In genomic region chr15:63041982-63042878, GRCh38 we compare ENCODE assay signal across 8 cellular contexts. TPM values are rescaled to one million over a fixed set of nuclear protein-coding genes. Genes with fewer than 3 reads are reported as not detected.
DNase-seq lines count a peak whose midpoint lies in the region; ATAC-seq lines count a peak whose summit lies in the region.

Gene TPM1 (plus strand): TSS chr15:63042747. CDS start chr15:63042830, 83 bp downstream.

- no peaks in the 10 kb centered on the region for H3K27me3 ChIP-seq in SJSA1 (replicated peaks)

- no peak within 1 kb of the TSS for H3K27ac Mint-ChIP-seq in stimulated activated naive B cell treated with anti-CD40 and anti-IgM and Interleukin-4, amounts not matched to agents 10 μg/mL and 1 μg/mL and 100 μg/mL, for 72 hours

- H3K9me3 ChIP-seq in SJSA1 (replicated peaks) = no peaks in the 10 kb centered on the region

- H3K4me3 ChIP-seq in GM08714 (ENCODE audit: low read length) = peak within 1 kb of the TSS; percentile 17; the same call in 1 of the 2 replicates
- H3K4me3 ChIP-seq in SJSA1 = peak within 1 kb of the TSS; percentile 75

- peaks cover 54 to 78% of the 10 kb centered on the region in 2 donors for H3K27me3 Mint-ChIP-seq in stimulated activated naive B cell treated with anti-CD40 and anti-IgM and Interleukin-4, amounts not matched to agents 10 μg/mL and 1 μg/mL and 100 μg/mL, for 72 hours

- no peaks in the 10 kb centered on the region for H3K9me3 Mint-ChIP-seq in stimulated activated naive B cell treated with anti-CD40 and anti-IgM and Interleukin-4, amounts not matched to agents 10 μg/mL and 1 μg/mL and 100 μg/mL, for 72 hours

- peak; percentile 67 for ATAC-seq in left lobe of liver
- ATAC-seq in stimulated activated naive B cell treated with anti-CD40 and anti-IgM and Interleukin-4, amounts not matched to agents 10 μg/mL and 1 μg/mL and 100 μg/mL, for 72 hours (replicated peaks) = peak; percentile 52 to 56
- ATAC-seq in HG03045 (IDR thresholded peaks at IDR 0.05; ENCODE audit: unreplicated experiment) = no peak

- H3K36me3 Mint-ChIP-seq in stimulated activated naive B cell treated with anti-CD40 and anti-IgM and Interleukin-4, amounts not matched to agents 10 μg/mL and 1 μg/mL and 100 μg/mL, for 72 hours = no peaks in the 10 kb centered on the region

- peaks cover 47% of the 10 kb centered on the region for H3K36me3 ChIP-seq in SJSA1

- peaks cover 40% of the 10 kb centered on the region for H3K4me1 ChIP-seq in SJSA1 (replicated peaks)

- H3K4me3 Mint-ChIP-seq in stimulated activated naive B cell treated with anti-CD40 and anti-IgM and Interleukin-4, amounts not matched to agents 10 μg/mL and 1 μg/mL and 100 μg/mL, for 72 hours = peak within 1 kb of the TSS; percentile 83 to 85

- peaks cover 8 to 24% of the 10 kb centered on the region in 2 donors for H3K4me1 Mint-ChIP-seq in stimulated activated naive B cell treated with anti-CD40 and anti-IgM and Interleukin-4, amounts not matched to agents 10 μg/mL and 1 μg/mL and 100 μg/mL, for 72 hours

- DNase-seq in A172 (ENCODE audit: low spot score) = peak; percentile 84
- DNase-seq in SJSA1 (ENCODE audit: low read depth in 1 of 2, low spot score in 2 of 2) = peak; percentile 93 to 98
- DNase-seq in dermis microvascular lymphatic vessel endothelial cell (ENCODE audit: low read depth in 2 of 2) = peak; percentile 34 to 88
- DNase-seq in left lobe of liver (ENCODE audit: low spot score) = peak; percentile 54
- no peak for DNase-seq in stimulated activated naive B cell treated with anti-CD40 and anti-IgM and Interleukin-4, amounts not matched to agents 10 μg/mL and 1 μg/mL and 100 μg/mL, for 72 hours
- DNase-seq in inferior parietal cortex (ENCODE audit: extremely low spot score) = no peak

- peak within 1 kb of the TSS; percentile 91 for H3K27ac ChIP-seq in SJSA1

RNA-seq across cellular contexts. Expression of gene TPM1, which starts in this region (rescaled TPM):
- total RNA-seq in A172 (2014; rRNA removed; shearing (Covaris generic)) = 666 and 678 TPM in 2 replicates
- total RNA-seq in SJSA1 (2014; rRNA removed; shearing (Covaris generic)) = 1,245 and 1,667 TPM in 2 replicates
- total RNA-seq in dermis microvascular lymphatic vessel endothelial cell (165 and 241 TPM in 2 replicates), left lobe of liver (52.6 TPM)

Comparison
In these comparisons a context has a peak if more than half of its experiments do, and no peak if none do; other contexts are left out.
1. DNase-seq: peak in A172 (single experiment), SJSA1 (2 of 2), dermis microvascular lymphatic vessel endothelial cell (2 of 2) and left lobe of liver (single experiment); none in stimulated activated naive B cell treated with anti-CD40 and anti-IgM and Interleukin-4, amounts not matched to agents 10 μg/mL and 1 μg/mL and 100 μg/mL, for 72 hours (single experiment) and inferior parietal cortex (single experiment).